ENCODE assay signal across 1 cellular context in genomic region chr6:52577022-52577777, GRCh38.
TF ChIP-seq lines count a peak whose summit lies in the region.

TSS of gene TRAM2 (minus strand) at chr6:52577060. CDS start at chr6:52576915, 145 bp downstream.

TF ChIP-seq in GM12878, 131 proteins besides CTCF, POLR2A, EP300 and RAD21 (continued from another document and continues in another):
- TF ChIP-seq PRDM15 (CRISPR knock-in tag; IDR thresholded peaks at IDR 0.05) (no peak), ZBTB11 (CRISPR knock-in tag; IDR thresholded peaks at IDR 0.05) (no peak), EZH2 (IDR thresholded peaks at IDR 0.05; ENCODE audit: borderline replicate concordance, control insufficient read depth, low read depth, low read length) (no peak), ZNF622 (IDR thresholded peaks at IDR 0.05) (no peak), KLF5 (IDR thresholded peaks at IDR 0.05; ENCODE audit: partially characterized antibody) (peak; percentile 40), GABPA (IDR thresholded peaks at IDR 0.05; ENCODE audit: low read depth) (no peak), MAX (IDR thresholded peaks at IDR 0.05; ENCODE audit: low read depth, low read length) (no peak), SMARCA5 (IDR thresholded peaks at IDR 0.05) (peak; percentile 75), POLR2AphosphoS2 (IDR thresholded peaks at IDR 0.05; ENCODE audit: low read depth, low read length) (no peak), NFYA (IDR thresholded peaks at IDR 0.05; ENCODE audit: borderline replicate concordance, low read depth, low read length) (no peak), CBX5 (IDR thresholded peaks at IDR 0.05; ENCODE audit: low read depth) (peak; percentile 59; the same call in 1 of the 2 replicates), E4F1 (IDR thresholded peaks at IDR 0.05; ENCODE audit: borderline replicate concordance, partially characterized antibody) (no peak), USF2 (IDR thresholded peaks at IDR 0.05; ENCODE audit: borderline replicate concordance, low read depth, low read length) (no peak), SP1 (IDR thresholded peaks at IDR 0.05; ENCODE audit: low read depth, low read length) (no peak), NBN (IDR thresholded peaks at IDR 0.05) (no peak), BRCA1 (IDR thresholded peaks at IDR 0.05; ENCODE audit: low read depth, low read length) (no peak), RELB (IDR thresholded peaks at IDR 0.05; ENCODE audit: low read depth) (no peak), STAT3 (IDR thresholded peaks at IDR 0.05; ENCODE audit: low read depth, low read length) (no peak), MTA2 (IDR thresholded peaks at IDR 0.05; ENCODE audit: low read depth) (no peak), E2F4 (IDR thresholded peaks at IDR 0.05; ENCODE audit: low read depth, low read length) (no peak), SREBF2 (IDR thresholded peaks at IDR 0.05; ENCODE audit: low read length) (no peak), IRF3 (IDR thresholded peaks at IDR 0.05) (0 out of 2 replicates have a peak, but pooled peaks have one; percentile 12), ZBED1 (IDR thresholded peaks at IDR 0.05; ENCODE audit: borderline replicate concordance) (no peak), CUX1 (IDR thresholded peaks at IDR 0.05; ENCODE audit: insufficient replicate concordance, low read depth, low read length) (no peak), SPI1 (IDR thresholded peaks at IDR 0.05; ENCODE audit: borderline replicate concordance, insufficient read depth, low read depth, low read length) (0 out of 2 replicates have a peak, but pooled peaks have one; percentile 16), ATF3 (IDR thresholded peaks at IDR 0.05; ENCODE audit: borderline replicate concordance, extremely low read depth, low read depth, low read length) (no peak), CREM (IDR thresholded peaks at IDR 0.05; ENCODE audit: low read depth) (no peak), KAT2A (conservative IDR thresholded peaks at IDR 0.05; ENCODE audit: control insufficient read depth, low read depth, low read length) (no peak), KDM1A (IDR thresholded peaks at IDR 0.05; ENCODE audit: borderline replicate concordance) (no peak), ZBTB33 (IDR thresholded peaks at IDR 0.05) (no peak)
